8 cellular contexts compared by ENCODE assay signal in genomic region chr17:47733047-47733413, GRCh38. TPM values are rescaled to one million over a fixed set of nuclear protein-coding genes. Genes with fewer than 3 reads are reported as not detected.
DNase-seq lines count a peak whose midpoint lies in the region; ATAC-seq, FAIRE-seq and TF ChIP-seq lines count a peak whose summit lies in the region.

A gene with protein sequence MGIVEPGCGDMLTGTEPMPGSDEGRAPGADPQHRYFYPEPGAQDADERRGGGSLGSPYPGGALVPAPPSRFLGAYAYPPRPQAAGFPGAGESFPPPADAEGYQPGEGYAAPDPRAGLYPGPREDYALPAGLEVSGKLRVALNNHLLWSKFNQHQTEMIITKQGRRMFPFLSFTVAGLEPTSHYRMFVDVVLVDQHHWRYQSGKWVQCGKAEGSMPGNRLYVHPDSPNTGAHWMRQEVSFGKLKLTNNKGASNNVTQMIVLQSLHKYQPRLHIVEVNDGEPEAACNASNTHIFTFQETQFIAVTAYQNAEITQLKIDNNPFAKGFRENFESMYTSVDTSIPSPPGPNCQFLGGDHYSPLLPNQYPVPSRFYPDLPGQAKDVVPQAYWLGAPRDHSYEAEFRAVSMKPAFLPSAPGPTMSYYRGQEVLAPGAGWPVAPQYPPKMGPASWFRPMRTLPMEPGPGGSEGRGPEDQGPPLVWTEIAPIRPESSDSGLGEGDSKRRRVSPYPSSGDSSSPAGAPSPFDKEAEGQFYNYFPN (plus strand): TSS chr17:47733236. CDS start chr17:47733455, 219 bp downstream.

- no peak within 1 kb of the TSS for H3K27ac ChIP-seq in mesenchymal stem cell (ENCODE audit: low read length, poor library complexity, severe bottlenecking)

- no peak within 1 kb of the TSS for H2BK15ac ChIP-seq in mesenchymal stem cell (ENCODE audit: low read depth, poor library complexity, severe bottlenecking)

- FAIRE-seq in GM12891 (lab: Jason Lieb, UNC): peak; percentile 71

- peak within 1 kb of the TSS; percentile 32 for H3K9ac ChIP-seq in mesenchymal stem cell (ENCODE audit: low read length)

- H2AK5ac ChIP-seq in mesenchymal stem cell (ENCODE audit: low read length, severe bottlenecking): no peak within 1 kb of the TSS

- H3K4ac ChIP-seq in mesenchymal stem cell (ENCODE audit: low read depth in 1 of 2, low read length in 2 of 2): no peak within 1 kb of the TSS

- peaks cover 81 to 82% of the 10 kb centered on the region in 2 experiments for H3K27me3 ChIP-seq in mesenchymal stem cell (ENCODE audit: control insufficient read depth in 1 of 2, insufficient read depth in 1 of 2, low read length in 2 of 2)

- H2BK120ac ChIP-seq in mesenchymal stem cell (ENCODE audit: low read depth, low read length): no peak within 1 kb of the TSS

- H2BK5ac ChIP-seq in mesenchymal stem cell (ENCODE audit: low read depth, low read length, poor library complexity, severe bottlenecking): no peak within 1 kb of the TSS

- no peak within 1 kb of the TSS for H2BK12ac ChIP-seq in mesenchymal stem cell (ENCODE audit: low read length in 2 of 2)

- ATAC-seq in HG02759 (IDR thresholded peaks at IDR 0.05; ENCODE audit: unreplicated experiment): peak; percentile 61

- TF ChIP-seq POLR2A in GM12891 (IDR thresholded peaks at IDR 0.05; ENCODE audit: low read depth, low read length): no peak

- no peak within 1 kb of the TSS for H3K14ac ChIP-seq in mesenchymal stem cell (ENCODE audit: low read length in 2 of 2)

- H4K91ac ChIP-seq in mesenchymal stem cell (ENCODE audit: low read length): no peak within 1 kb of the TSS

- no peak within 1 kb of the TSS for H3K23ac ChIP-seq in mesenchymal stem cell (ENCODE audit: low read length in 2 of 2)

- H3K79me1 ChIP-seq in mesenchymal stem cell (replicated peaks; ENCODE audit: low read length, poor library complexity, severe bottlenecking): no peaks in the 10 kb centered on the region

- 1% methylated on average over 28 of the region's 35 CpGs for WGBS in mesenchymal stem cell

- no peak within 1 kb of the TSS for H4K8ac ChIP-seq in mesenchymal stem cell (ENCODE audit: low read length)

- H3K18ac ChIP-seq in mesenchymal stem cell (ENCODE audit: low read depth in 1 of 2, low read length in 2 of 2): no peak within 1 kb of the TSS

- H3K36me3 ChIP-seq in mesenchymal stem cell (ENCODE audit: control insufficient read depth in 1 of 2, insufficient read depth in 2 of 2, low read depth in 1 of 2, low read length in 2 of 2): no peaks in the 10 kb centered on the region

- peak; percentile 78 for DNase-seq in GM12891 (ENCODE audit: insufficient read length, low spot score)
- peak; percentile 50 to 71 for DNase-seq in NCI-H1930 (lab: John Stamatoyannopoulos, UW)
- DNase-seq in activated CD4-positive, CD25-positive, alpha-beta regulatory T cell (lab: John Stamatoyannopoulos, UW): peak; percentile 78 to 86 (median 80)
- peak; percentile 29 for DNase-seq in cerebellum (ENCODE audit: low spot score)
- DNase-seq in mesenchymal stem cell: peak; percentile 37
- DNase-seq in stimulated activated CD8-positive, alpha-beta memory T cell treated with anti-CD3 and anti-CD28 coated beads, Interleukin-4, amount 100 ng/mL, for 4 hours (ENCODE audit: low read depth in 2 of 2, low spot score in 1 of 2): peak; percentile 84 to 91
- DNase-seq in kidney glomerular epithelial cell (lab: John Stamatoyannopoulos, UW): no peak

- peaks cover 14% of the 10 kb centered on the region for H3K4me1 ChIP-seq in mesenchymal stem cell (ENCODE audit: control insufficient read depth, insufficient read depth, low read depth, low read length)

- peak within 1 kb of the TSS; percentile 46 to 65 for H3K4me3 ChIP-seq in mesenchymal stem cell (ENCODE audit: insufficient read depth in 1 of 2, low read depth in 1 of 2, low read length in 2 of 2)

- H3K4me2 ChIP-seq in mesenchymal stem cell (ENCODE audit: low read length, poor library complexity, severe bottlenecking): peak within 1 kb of the TSS; percentile 62

- no peaks in the 10 kb centered on the region for H3K9me3 ChIP-seq in mesenchymal stem cell (ENCODE audit: control insufficient read depth, low read length)

- H2AFZ ChIP-seq in mesenchymal stem cell (ENCODE audit: low read depth, low read length): no peak within 1 kb of the TSS

TF ChIP-seq in GM12891, 5 proteins besides CTCF, POLR2A, EP300 and RAD21:
- TF ChIP-seq PAX5 (IDR thresholded peaks at IDR 0.05; ENCODE audit: insufficient read depth, low read length, severe bottlenecking) (no peak), SPI1 (IDR thresholded peaks at IDR 0.05; ENCODE audit: low read depth, low read length) (no peak), POLR2AphosphoS5 (IDR thresholded peaks at IDR 0.05; ENCODE audit: low read depth, low read length) (no peak), POU2F2 (IDR thresholded peaks at IDR 0.05; ENCODE audit: low read depth, low read length) (no peak)

RNA-seq across cellular contexts. Expression of the gene that starts here (rescaled TPM):
- 0.04 TPM for polyA plus RNA-seq in GM12891 (2012; ENCODE audit: low read depth, missing spikeins)
- total RNA-seq in cerebellum: 0.45 TPM
- not detected for polyA plus RNA-seq in mesenchymal stem cell (2013, experiment 1 of 2)
- not detected for polyA plus RNA-seq in mesenchymal stem cell (2013, experiment 2 of 2)

Comparison
In these comparisons a context has a peak if more than half of its experiments do, and no peak if none do; other contexts are left out.
1. Peak in DNase-seq in cerebellum; RNA of the gene not detected or under 1 TPM.